ENCODE assay signal across 1 cellular context in the genomic region with DNA sequence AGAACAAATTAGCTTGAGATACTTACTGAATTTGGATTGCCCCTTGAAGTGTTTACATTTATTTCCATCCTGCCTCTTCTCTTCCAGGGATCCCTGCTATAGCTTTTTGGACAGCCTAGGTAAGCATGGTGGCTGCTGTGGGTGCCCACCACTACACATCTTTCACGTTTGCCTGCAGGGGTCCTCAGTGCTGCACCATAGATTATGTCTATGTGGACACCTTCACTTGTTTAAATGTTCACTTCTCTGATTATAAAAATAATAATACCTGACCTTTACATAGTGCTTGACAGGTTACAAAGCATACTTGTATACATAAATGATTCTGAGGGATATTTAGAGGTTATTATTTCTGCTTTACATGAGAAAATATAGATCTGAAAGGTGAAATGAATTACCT.
TF ChIP-seq lines count a peak whose summit lies in the region.

No MANE protein-coding gene starts in this region.

TF ChIP-seq in IMR-90, 13 proteins besides CTCF, POLR2A, EP300 and RAD21:
- TF ChIP-seq NFE2L2 (IDR thresholded peaks at IDR 0.05; ENCODE audit: low read depth, low read length), result no peak
- TF ChIP-seq SMC3 (IDR thresholded peaks at IDR 0.05; ENCODE audit: low read depth, low read length), result peak; percentile 58
